9 cellular contexts compared by ENCODE assay signal in genomic region chr2:166375736-166376487, GRCh38. TPM values are rescaled to one million over a fixed set of nuclear protein-coding genes. Genes with fewer than 3 reads are reported as not detected.
DNase-seq lines count a peak whose midpoint lies in the region; ATAC-seq, FAIRE-seq and TF ChIP-seq lines count a peak whose summit lies in the region.
"Had no signal": no experiment of that assay in that cellular context is flagged by ENCODE, and none has a peak within 500 bp of the region (broad histone marks: within the 10 kb centered on the region; RNA-seq: fewer than 3 reads in every experiment).

SCN9A (minus strand) TSS chr2:166375944; CDS start chr2:166311756, 64,188 bp downstream.

- H3K27me3 ChIP-seq in GM23248 (replicated peaks; ENCODE audit: insufficient read depth) (no peaks in the 10 kb centered on the region), H1 (replicated peaks in 1 of 4; ENCODE audit: control insufficient read depth in 3 of 4, extremely low read depth in 1 of 4, insufficient read depth in 3 of 4, low read length in 3 of 4) (no peaks in the 10 kb centered on the region; a peak in 1 of 7 replicates)

- H3K9me3 ChIP-seq in GM23248 (ENCODE audit: low read depth) = no peaks in the 10 kb centered on the region
- H3K9me3 ChIP-seq in H1 (ENCODE audit: insufficient read depth in 2 of 2, low read depth in 1 of 2, low read length in 1 of 2) = no peaks in the 10 kb centered on the region

- TF ChIP-seq EP300 in H1 (IDR thresholded peaks at IDR 0.05; ENCODE audit: borderline replicate concordance in 1 of 2, low read depth in 2 of 2, low read length in 2 of 2) = no peak

- POLR2A ChIA-PET in H1 (lab: Charles Lee; ENCODE audit: partially characterized antibody) = interaction anchor here (1.2 kb wide), 1 partner anchor 10 kb away, joined by 3 read pairs; no protein-coding TSS in a partner anchor

- peak within 1 kb of the TSS; percentile 36; the same call in 1 of the 2 replicates for H2BK15ac ChIP-seq in H1 (ENCODE audit: low read length)

- H2BK5ac ChIP-seq in H1 (ENCODE audit: low read depth, low read length) = peak within 1 kb of the TSS; percentile 79; the same call in 1 of the 2 replicates

- H3K9me3 Mint-ChIP-seq in stimulated activated memory B cell treated with anti-CD40 and anti-IgM and Interleukin-4, amounts not matched to agents 10 μg/mL and 1 μg/mL and 100 μg/mL, for 72 hours = no peaks in the 10 kb centered on the region

- H3K56ac ChIP-seq in H1 (replicated peaks; ENCODE audit: insufficient read length, low read depth, low read length) = no peak within 1 kb of the TSS

- H2AFZ ChIP-seq in GM23248 = peak within 1 kb of the TSS; percentile 96
- peak within 1 kb of the TSS; percentile 99 for H2AFZ ChIP-seq in H1 (ENCODE audit: low read length)

- H3K79me1 ChIP-seq in H1 (ENCODE audit: low read depth, low read length) = no peaks in the 10 kb centered on the region

- H3K18ac ChIP-seq in H1 (ENCODE audit: extremely low read depth, low read length) = peak within 1 kb of the TSS; percentile 4; the same call in 1 of the 2 replicates

- WGBS in GM23248 (ENCODE audit: low coverage in 1 of 2, low lambda C conversion rate in 2 of 2, missing lambda C conversion rate in 2 of 2), 2 experiments = 0 to 1% methylated on average over 34 to 36 of the region's 45 CpGs
- WGBS in H1 (ENCODE audit: extremely low coverage in 1 of 2, insufficient coverage in 1 of 2, insufficient read length in 1 of 2, insufficient replicate concordance in 2 of 2, low coverage in 1 of 2, low lambda C conversion rate in 2 of 2, missing lambda C conversion rate in 1 of 2), 2 experiments = 2% methylated on average over 19 of the region's 45 CpGs; no CpG with 5 or more reads in 1 of the 2 experiments
- WGBS in lower leg skin, 2 donors = 0 to 1% methylated on average over 26 to 36 of the region's 45 CpGs

- intact Hi-C loops in lower leg skin (cut with DNase I; ENCODE audit: low total_unique reads) = no loop called here

- no peaks in the 10 kb centered on the region for H3K36me3 Mint-ChIP-seq in stimulated activated memory B cell treated with anti-CD40 and anti-IgM and Interleukin-4, amounts not matched to agents 10 μg/mL and 1 μg/mL and 100 μg/mL, for 72 hours

- peak within 1 kb of the TSS; percentile 93 for H3K4me2 ChIP-seq in GM23248 (ENCODE audit: unreplicated experiment)
- peak within 1 kb of the TSS; percentile 75 to 78 for H3K4me2 ChIP-seq in H1 (ENCODE audit: insufficient read depth in 1 of 2, low read depth in 2 of 2, low read length in 2 of 2)

- peaks cover 33% of the 10 kb centered on the region for H3K27me3 Mint-ChIP-seq in stimulated activated memory B cell treated with anti-CD40 and anti-IgM and Interleukin-4, amounts not matched to agents 10 μg/mL and 1 μg/mL and 100 μg/mL, for 72 hours

- peak in 1 of 2 experiments; percentile 24; a peak in 2 of 4 replicates for TF ChIP-seq RAD21 in H1 (IDR thresholded peaks at IDR 0.05 in 1 of 2, conservative IDR thresholded peaks at IDR 0.05 in 1 of 2; ENCODE audit: low read depth in 2 of 2, low read length in 2 of 2)

- no peak within 1 kb of the TSS for H2AK5ac ChIP-seq in H1 (ENCODE audit: low read depth, low read length)

- CTCF ChIA-PET in H1 (lab: Charles Lee; ENCODE audit: partially characterized antibody) = interaction anchor here (0.6 to 2.6 kb wide), 8 partner anchors 9 to 197 kb away, joined by 3 to 15 read pairs (median 4); no protein-coding TSS in a partner anchor

- TF ChIP-seq POLR2A in H1 (IDR thresholded peaks at IDR 0.05; ENCODE audit: control extremely low read depth in 1 of 2, low read depth in 2 of 2, low read length in 2 of 2) (peak in 1 of 2 experiments; percentile 36; a peak in 1 of 3 replicates), lower leg skin (IDR thresholded peaks at IDR 0.05) (no peak), GM12892 (IDR thresholded peaks at IDR 0.05; ENCODE audit: low read depth, low read length) (no peak)

- TF ChIP-seq CTCF in H1 (IDR thresholded peaks at IDR 0.05; ENCODE audit: control extremely low read depth in 1 of 3, insufficient read depth in 1 of 3, low read depth in 1 of 3, low read length in 3 of 3) (no peak), lower leg skin (IDR thresholded peaks at IDR 0.05) (no peak)

- H3K14ac ChIP-seq in H1 (ENCODE audit: insufficient read length) = no peak within 1 kb of the TSS

- H3K23me2 ChIP-seq in H1 (ENCODE audit: low read depth, low read length) = peaks cover 13% of the 10 kb centered on the region

- no peaks in the 10 kb centered on the region for H3K9me2 ChIP-seq in GM23248 (ENCODE audit: insufficient read depth)

- peak within 1 kb of the TSS; percentile 90 for H3K4me3 ChIP-seq in GM23248
- H3K4me3 ChIP-seq in H1 (ENCODE audit: extremely low read depth in 1 of 4, insufficient read depth in 2 of 4, low read depth in 3 of 4, low read length in 4 of 4) = peak within 1 kb of the TSS; percentile 75 to 87 (median 80)
- H3K4me3 ChIP-seq in lower leg skin (ENCODE audit: low read depth, poor library complexity, severe bottlenecking) = peak within 1 kb of the TSS; percentile 33

- peak; percentile 57 for ATAC-seq in stimulated activated memory B cell treated with anti-CD40 and anti-IgM and Interleukin-4, amounts not matched to agents 10 μg/mL and 1 μg/mL and 100 μg/mL, for 72 hours

- peaks cover 7% of the 10 kb centered on the region for H3K4me1 Mint-ChIP-seq in stimulated activated memory B cell treated with anti-CD40 and anti-IgM and Interleukin-4, amounts not matched to agents 10 μg/mL and 1 μg/mL and 100 μg/mL, for 72 hours

- no peak within 1 kb of the TSS for H3K4ac ChIP-seq in H1 (replicated peaks; ENCODE audit: insufficient read length, low read depth, low read length)

- peak within 1 kb of the TSS; percentile 76; the same call in 1 of the 2 replicates for H4K8ac ChIP-seq in H1 (ENCODE audit: extremely low read depth, insufficient read depth, low read length)

- no peaks in the 10 kb centered on the region for H4K20me1 ChIP-seq in GM23248 (ENCODE audit: insufficient read depth)
- H4K20me1 ChIP-seq in H1 (replicated peaks in 1 of 2; ENCODE audit: control insufficient read depth in 1 of 2, insufficient read depth in 2 of 2, low read length in 2 of 2) = no peaks in the 10 kb centered on the region

- no peak within 1 kb of the TSS; the same call in 1 of the 2 replicates for H2BK20ac ChIP-seq in H1 (ENCODE audit: low read length)

- H3K4me1 ChIP-seq in GM23248 (ENCODE audit: insufficient read depth) = peaks cover 5% of the 10 kb centered on the region; the same call in 1 of the 2 replicates
- peaks cover 0 to 13% (median 9%) of the 10 kb centered on the region in 4 experiments; a peak in 5 of 7 replicates for H3K4me1 ChIP-seq in H1 (replicated peaks in 1 of 4; ENCODE audit: control insufficient read depth in 3 of 4, insufficient read depth in 4 of 4, low read length in 3 of 4)

- FAIRE-seq in H1 (lab: Jason Lieb, UNC) = no peak
- no peak for FAIRE-seq in GM12892 (lab: Jason Lieb, UNC)

- no peak within 1 kb of the TSS for H2BK120ac ChIP-seq in H1 (replicated peaks; ENCODE audit: low read depth, low read length)

- H3K79me2 ChIP-seq in GM23248 (ENCODE audit: insufficient read depth) = no peaks in the 10 kb centered on the region
- no peaks in the 10 kb centered on the region for H3K79me2 ChIP-seq in H1 (ENCODE audit: control insufficient read depth in 1 of 2, insufficient read depth in 2 of 2, low read length in 2 of 2)

- H3K23ac ChIP-seq in H1 (ENCODE audit: insufficient read length) = no peak within 1 kb of the TSS

- H3K4me3 Mint-ChIP-seq in stimulated activated memory B cell treated with anti-CD40 and anti-IgM and Interleukin-4, amounts not matched to agents 10 μg/mL and 1 μg/mL and 100 μg/mL, for 72 hours = peak within 1 kb of the TSS; percentile 29

- H3K9ac ChIP-seq in GM23248 = peak within 1 kb of the TSS; percentile 72
- peak within 1 kb of the TSS; percentile 8 to 23 (median 14); a peak in 5 of 7 replicates for H3K9ac ChIP-seq in H1 (replicated peaks in 1 of 4; ENCODE audit: extremely low read depth in 1 of 4, low read depth in 3 of 4, low read length in 3 of 4)

- H3F3A ChIP-seq in GM23248 (ENCODE audit: insufficient read depth) = no peaks in the 10 kb centered on the region

- H3K36me3 ChIP-seq in GM23248 (ENCODE audit: low read depth) (no peaks in the 10 kb centered on the region), H1 (ENCODE audit: control insufficient read depth in 2 of 4, insufficient read depth in 4 of 4, low read length in 3 of 4) (no peaks in the 10 kb centered on the region)

- peak; percentile 89 for DNase-seq in DMS153 treated with DMSO at 0.1 percent for 48 hours (lab: John Stamatoyannopoulos, UW; ENCODE audit: unreplicated experiment)
- peak; percentile 85 for DNase-seq in GM23248
- DNase-seq in NCI-H1092 (lab: John Stamatoyannopoulos, UW) = peak; percentile 85
- peak; percentile 87 for DNase-seq in SW480 (ENCODE audit: low spot score)
- DNase-seq in H1 (ENCODE audit: low read depth in 1 of 2, low spot score in 2 of 2) = peak; percentile 67 to 85
- DNase-seq in lower leg skin (ENCODE audit: low spot score in 2 of 2) = peak; percentile 18 to 92
- no peak for DNase-seq in GM12892 (ENCODE audit: insufficient read length)

- in situ Hi-C loops in GM23248 (cut with MboI) = no loop called here

- H3K27ac Mint-ChIP-seq in stimulated activated memory B cell treated with anti-CD40 and anti-IgM and Interleukin-4, amounts not matched to agents 10 μg/mL and 1 μg/mL and 100 μg/mL, for 72 hours = no peak within 1 kb of the TSS

- no peak within 1 kb of the TSS for H4K91ac ChIP-seq in H1 (replicated peaks; ENCODE audit: insufficient read length, low read length)

- H2BK12ac ChIP-seq in H1 (ENCODE audit: low read depth, low read length) = no peak within 1 kb of the TSS

- H4K5ac ChIP-seq in H1 (ENCODE audit: insufficient read length, low read depth, low read length) = peak within 1 kb of the TSS; percentile 20

- H3K27ac ChIP-seq in GM23248 = peak within 1 kb of the TSS; percentile 39
- no peak within 1 kb of the TSS for H3K27ac ChIP-seq in H1 (ENCODE audit: low read depth, low read length)

TF ChIP-seq in H1, 55 proteins besides CTCF, POLR2A, EP300 and RAD21 (continues in another document):
- peak; percentile 91 for TF ChIP-seq KDM4A (IDR thresholded peaks at IDR 0.05; ENCODE audit: low read depth, low read length, severe bottlenecking)
- no peak for TF ChIP-seq FOSL1 (IDR thresholded peaks at IDR 0.05; ENCODE audit: insufficient read depth, low read depth, low read length)
- TF ChIP-seq CTBP2 (IDR thresholded peaks at IDR 0.05; ENCODE audit: borderline replicate concordance, insufficient read depth, insufficient read length, low read length) = peak; percentile 79

RNA-seq across cellular contexts. Expression of gene SCN9A, which starts in this region (rescaled TPM):
- total RNA-seq in GM23248 (2014; rRNA removed; shearing (Covaris generic)) = 8.3 and 17.6 TPM in 2 replicates
- polyA plus RNA-seq in GM23248 (2016; fragmentation: Nextera tagmentation; extraction: Ambion mirVana) (6.1 and 7.2 TPM in 2 replicates), H1 (2011; rRNA removed) (1.6 and 2.0 TPM in 2 replicates)
- total RNA-seq in H1 (2021; fragmentation: NEBNext Ultra II Directional; extraction: Animal tissue kit (Norgen Biotek cat#: 25700)) = 6.1 and 6.2 TPM in 2 replicates
- polyA plus RNA-seq in H1 (2011; cell fraction: cytosol; rRNA removed) = 2.3 TPM
- 4.0 TPM for polyA plus RNA-seq in H1 (2011; cell fraction: nucleus; rRNA removed)
- 1.0 to 4.0 TPM (median 2.1 TPM) in 4 replicates for polyA plus RNA-seq in H1 (2012, experiment 1 of 2)
- 0.18 TPM for polyA plus RNA-seq in H1 (2012, experiment 2 of 2)
- 6.0 TPM for polyA plus RNA-seq in H1 (2013, experiment 1 of 2)
- polyA plus RNA-seq in H1 (2013, experiment 2 of 2) = 5.2 TPM
- polyA minus RNA-seq in H1 (2011; rRNA and poly(A)+ RNA removed) = 13.7 and 15.7 TPM in 2 replicates
- polyA minus RNA-seq in H1 (2011; cell fraction: cytosol; rRNA and poly(A)+ RNA removed) = 4.3 TPM
- polyA minus RNA-seq in H1 (2011; cell fraction: nucleus; rRNA and poly(A)+ RNA removed) = 17.8 TPM
- total RNA-seq in lower leg skin = 1 to 10 TPM in 2 of 4 donors, under 1 TPM in 2; 0.51 to 3.5 (median 1.3) TPM
- polyA plus RNA-seq in GM12892 (2012; ENCODE audit: missing spikeins) = 0.04 TPM
- total RNA-seq: activated CD8-positive, alpha-beta memory T cell treated with anti-CD3 and anti-CD28 coated beads for 36 hours had no signal

Comparison
In these comparisons a context has a peak if more than half of its experiments do, and no peak if none do; other contexts are left out.
1. H3K4me3 ChIP-seq: peak in every context shown above with its lines; median percentile 90 in GM23248; 80 in H1; 33 in lower leg skin.